ENCODE assay signal across 1 cellular context in genomic region chr4:3407930-3408792, GRCh38.
TF ChIP-seq lines count a peak whose summit lies in the region.

No MANE protein-coding gene starts in this region.

TF ChIP-seq in HepG2, 621 proteins besides CTCF, POLR2A, EP300 and RAD21 (continued from another document and continues in another):
- TF ChIP-seq NFRKB (IDR thresholded peaks at IDR 0.05) (no peak), ZMAT5 (CRISPR knock-in tag; IDR thresholded peaks at IDR 0.05; ENCODE audit: borderline replicate concordance, low read depth) (no peak), TBL1XR1 (IDR thresholded peaks at IDR 0.05; ENCODE audit: borderline replicate concordance, low read length, partially characterized antibody) (peak; percentile 61), MBD4 (IDR thresholded peaks at IDR 0.05; ENCODE audit: borderline replicate concordance, low read length) (no peak), KMT2A (CRISPR knock-in tag; IDR thresholded peaks at IDR 0.05) (peak; percentile 66; the same call in 1 of the 2 replicates), MATR3 (CRISPR knock-in tag; IDR thresholded peaks at IDR 0.05) (no peak), ZNF558 (CRISPR knock-in tag; IDR thresholded peaks at IDR 0.05; ENCODE audit: borderline replicate concordance) (no peak), ZNF577 (CRISPR knock-in tag; IDR thresholded peaks at IDR 0.05; ENCODE audit: borderline replicate concordance, low read depth) (no peak), LBX2 (CRISPR knock-in tag; IDR thresholded peaks at IDR 0.05; ENCODE audit: borderline replicate concordance) (no peak), ZNF496 (CRISPR knock-in tag; IDR thresholded peaks at IDR 0.05; ENCODE audit: insufficient replicate concordance) (no peak), SYNCRIP (IDR thresholded peaks at IDR 0.05; ENCODE audit: insufficient read depth, low read depth, low read length) (no peak), THYN1 (CRISPR knock-in tag; IDR thresholded peaks at IDR 0.05; ENCODE audit: borderline replicate concordance, low read depth) (no peak), TARDBP (CRISPR knock-in tag; IDR thresholded peaks at IDR 0.05) (peak; percentile 59; the same call in 1 of the 2 replicates), ZBTB7B (CRISPR knock-in tag; IDR thresholded peaks at IDR 0.05) (peak; percentile 64; the same call in 1 of the 2 replicates), SNAPC4 (CRISPR knock-in tag; IDR thresholded peaks at IDR 0.05) (0 out of 2 replicates have a peak, but pooled peaks have one; percentile 40), NR2F1 (CRISPR knock-in tag; IDR thresholded peaks at IDR 0.05) (peak; percentile 71 to 77), FOXJ3 (CRISPR knock-in tag; IDR thresholded peaks at IDR 0.05; ENCODE audit: borderline replicate concordance) (peak; percentile 80; the same call in 1 of the 2 replicates), BRCA1 (CRISPR knock-in tag; IDR thresholded peaks at IDR 0.05) (peak; percentile 29; the same call in 1 of the 2 replicates), HOXA9 (CRISPR knock-in tag; IDR thresholded peaks at IDR 0.05; ENCODE audit: borderline replicate concordance) (no peak), ZNF274 (CRISPR knock-in tag; IDR thresholded peaks at IDR 0.05) (no peak), ARNT (IDR thresholded peaks at IDR 0.05) (no peak), ZNF850 (CRISPR knock-in tag; conservative IDR thresholded peaks at IDR 0.05) (no peak), CEBPZ (IDR thresholded peaks at IDR 0.05; ENCODE audit: low read length) (no peak), HNF4G (IDR thresholded peaks at IDR 0.05; ENCODE audit: borderline replicate concordance, low read depth, low read length) (peak; percentile 77; the same call in 1 of the 2 replicates), HNF4G (CRISPR knock-in tag; IDR thresholded peaks at IDR 0.05; ENCODE audit: borderline replicate concordance, low read depth) (no peak), ZNF337 (CRISPR knock-in tag; IDR thresholded peaks at IDR 0.05; ENCODE audit: borderline replicate concordance, low read depth) (peak; percentile 73; the same call in 1 of the 2 replicates), ZNF17 (CRISPR knock-in tag; IDR thresholded peaks at IDR 0.05) (no peak), ETV6 (CRISPR knock-in tag; conservative IDR thresholded peaks at IDR 0.05) (no peak), ZNF740 (CRISPR knock-in tag; IDR thresholded peaks at IDR 0.05) (0 out of 2 replicates have a peak, but pooled peaks have one; percentile 34), KLF15 (CRISPR knock-in tag; IDR thresholded peaks at IDR 0.05; ENCODE audit: borderline replicate concordance) (no peak), NONO (IDR thresholded peaks at IDR 0.05) (no peak), NONO (CRISPR knock-in tag; conservative IDR thresholded peaks at IDR 0.05) (0 out of 2 replicates have a peak, but pooled peaks have one; percentile 46), NFIC (IDR thresholded peaks at IDR 0.05; ENCODE audit: low read length) (no peak), ELF1 (CRISPR knock-in tag; IDR thresholded peaks at IDR 0.05) (no peak), FOXO4 (CRISPR knock-in tag; conservative IDR thresholded peaks at IDR 0.05) (no peak), NR1H2 (CRISPR knock-in tag; IDR thresholded peaks at IDR 0.05; ENCODE audit: borderline replicate concordance, low read depth) (no peak), BCL6 (CRISPR knock-in tag; IDR thresholded peaks at IDR 0.05) (peak; percentile 85), ZNF782 (CRISPR knock-in tag; IDR thresholded peaks at IDR 0.05; ENCODE audit: borderline replicate concordance) (no peak), NFYC (CRISPR knock-in tag; IDR thresholded peaks at IDR 0.05) (no peak; the same call in 1 of the 2 replicates), RFXANK (CRISPR knock-in tag; IDR thresholded peaks at IDR 0.05) (no peak), PCBP1 (IDR thresholded peaks at IDR 0.05; ENCODE audit: borderline replicate concordance, low read depth, low read length) (no peak), ZBTB25 (CRISPR knock-in tag; IDR thresholded peaks at IDR 0.05) (no peak; the same call in 1 of the 2 replicates), PPARG (CRISPR knock-in tag; conservative IDR thresholded peaks at IDR 0.05) (peak; percentile 68; the same call in 1 of the 2 replicates), SNAI1 (CRISPR knock-in tag; IDR thresholded peaks at IDR 0.05; ENCODE audit: borderline replicate concordance) (no peak), ZNF530 (CRISPR knock-in tag; IDR thresholded peaks at IDR 0.05; ENCODE audit: low read depth) (no peak), HNRNPH1 (optimal IDR thresholded peaks at IDR 0.05; ENCODE audit: low read depth, low read length) (no peak), KDM5B (CRISPR knock-in tag; IDR thresholded peaks at IDR 0.05; ENCODE audit: borderline replicate concordance) (peak; percentile 45; the same call in 1 of the 2 replicates), TBX3 (IDR thresholded peaks at IDR 0.05; ENCODE audit: borderline replicate concordance) (peak; percentile 22; the same call in 1 of the 2 replicates), UBTF (CRISPR knock-in tag; IDR thresholded peaks at IDR 0.05) (0 out of 2 replicates have a peak, but pooled peaks have one; percentile 18), ZSCAN9 (CRISPR knock-in tag; IDR thresholded peaks at IDR 0.05; ENCODE audit: borderline replicate concordance) (peak; percentile 88; the same call in 1 of the 2 replicates), E2F2 (CRISPR knock-in tag; IDR thresholded peaks at IDR 0.05; ENCODE audit: borderline replicate concordance) (no peak), ZNF816 (CRISPR knock-in tag; IDR thresholded peaks at IDR 0.05; ENCODE audit: borderline replicate concordance) (no peak), PHF8 (CRISPR knock-in tag; IDR thresholded peaks at IDR 0.05) (no peak; the same call in 1 of the 2 replicates), DNMT3B (CRISPR knock-in tag; conservative IDR thresholded peaks at IDR 0.05) (no peak; the same call in 1 of the 2 replicates), ZNF33B (CRISPR knock-in tag; IDR thresholded peaks at IDR 0.05) (no peak), ZNF30 (CRISPR knock-in tag; IDR thresholded peaks at IDR 0.05) (no peak), MEIS1 (CRISPR knock-in tag; IDR thresholded peaks at IDR 0.05; ENCODE audit: borderline replicate concordance) (no peak), ZNF747 (CRISPR knock-in tag; IDR thresholded peaks at IDR 0.05; ENCODE audit: borderline replicate concordance) (peak; percentile 75; the same call in 1 of the 2 replicates)
